13 cellular contexts compared by ENCODE assay signal in the genomic region with DNA sequence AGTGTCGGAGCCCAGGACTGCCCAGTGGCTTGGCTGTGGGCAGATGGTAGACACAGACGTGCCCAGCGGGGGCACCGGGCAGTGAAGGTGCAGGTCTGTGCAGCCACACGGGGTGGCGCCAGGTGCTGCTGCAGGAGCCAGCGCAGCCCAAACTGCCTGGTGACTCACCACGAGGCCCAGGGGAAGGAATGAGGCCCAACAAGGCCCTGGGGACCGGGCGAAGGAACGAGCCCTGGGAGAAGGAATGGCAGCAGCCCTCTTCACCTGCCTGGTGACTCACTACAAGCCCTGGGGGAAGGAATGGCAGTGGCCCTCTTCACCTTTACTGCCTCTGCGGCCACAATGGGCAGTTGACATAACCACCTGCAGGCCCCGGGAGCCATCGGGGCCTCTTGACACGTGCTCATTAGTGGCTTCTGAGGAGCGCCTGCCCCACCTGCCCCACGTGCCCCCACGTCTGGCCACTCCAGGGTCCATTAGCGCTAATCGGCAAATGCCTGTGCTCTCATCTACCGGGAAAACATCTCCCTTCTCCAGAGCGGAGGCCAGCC. TPM values are rescaled to one million over a fixed set of nuclear protein-coding genes. Genes with fewer than 3 reads are reported as not detected.
A peak's percentile ranks its signal among the peaks of the same experiment; 100 is the strongest.
DNase-seq lines count a peak whose midpoint lies in the region; ATAC-seq and TF ChIP-seq lines count a peak whose summit lies in the region.
"Had no signal": no experiment of that assay in that cellular context is flagged by ENCODE, and none has a peak within 500 bp of the region (broad histone marks: within the 10 kb centered on the region; RNA-seq: fewer than 3 reads in every experiment).

No MANE protein-coding gene starts in this region.

- H3K9ac ChIP-seq in PC-3 (ENCODE audit: low read length): no peak overlapping the region

- intact Hi-C loops in PC-3 (cut with micrococcal nuclease) (no loop called here), left lung (cut with DNase I) (no loop called here)

- no peaks in the 10 kb centered on the region for H3K36me3 ChIP-seq in GM23338 (ENCODE audit: insufficient read depth)
- peaks cover 5% of the 10 kb centered on the region; the same call in 1 of the 2 replicates for H3K36me3 ChIP-seq in PC-3 (ENCODE audit: low read depth, low read length)
- H3K36me3 ChIP-seq in left lung: peaks cover 0 to 89% of the 10 kb centered on the region in 2 donors

- no peaks in the 10 kb centered on the region for H3K4me1 ChIP-seq in GM23338 (ENCODE audit: insufficient read depth)
- H3K4me1 ChIP-seq in PC-3 (ENCODE audit: insufficient read depth, low read length): peaks cover 9% of the 10 kb centered on the region; the same call in 1 of the 2 replicates
- no peaks in the 10 kb centered on the region for H3K4me1 ChIP-seq in left lung
- H3K4me1 ChIP-seq: gastroesophageal sphincter had no signal

- no peak overlapping the region for H3K4me2 ChIP-seq in GM23338
- no peak overlapping the region for H3K4me2 ChIP-seq in PC-3 (ENCODE audit: low read length)

- H3K4me1 Mint-ChIP-seq in GM23338: no peaks in the 10 kb centered on the region
- H3K4me1 Mint-ChIP-seq in naive thymus-derived CD8-positive, alpha-beta T cell: peaks cover 0 to 13% (median 1%) of the 10 kb centered on the region in 4 donors

- H3K27ac ChIP-seq in GM23338 (ENCODE audit: low read depth): no peak overlapping the region
- peak overlapping the region; percentile 48 for H3K27ac ChIP-seq in PC-3 (ENCODE audit: low read length)
- H3K27ac ChIP-seq in left lung: no peak overlapping the region
- H3K27ac ChIP-seq: gastroesophageal sphincter had no signal

- H3K9me3 ChIP-seq in PC-3 (ENCODE audit: low read length) (no peaks in the 10 kb centered on the region), left lung (no peaks in the 10 kb centered on the region)
- H3K9me3 ChIP-seq: gastroesophageal sphincter had no signal

- H3K4me3 Mint-ChIP-seq in GM23338: no peak overlapping the region
- H3K4me3 Mint-ChIP-seq in naive thymus-derived CD8-positive, alpha-beta T cell: no peak overlapping the region

- no peaks in the 10 kb centered on the region for H3K27me3 ChIP-seq in GM23338 (ENCODE audit: insufficient read depth)
- no peaks in the 10 kb centered on the region for H3K27me3 ChIP-seq in PC-3 (ENCODE audit: low read length)
- H3K27me3 ChIP-seq in left lung: no peaks in the 10 kb centered on the region
- H3K27me3 ChIP-seq: gastroesophageal sphincter had no signal

- H3K79me2 ChIP-seq in GM23338 (replicated peaks; ENCODE audit: insufficient read depth) (no peaks in the 10 kb centered on the region), PC-3 (ENCODE audit: low read length) (no peaks in the 10 kb centered on the region)

- no peak overlapping the region for H2AFZ ChIP-seq in GM23338
- H2AFZ ChIP-seq in PC-3 (ENCODE audit: low read length): no peak overlapping the region

- no TSS peak for BruUV-seq in PC-3 (replicated peaks; lab: Mats Ljungman, UMichigan)

- TF ChIP-seq CTCF in GM23338 (conservative IDR thresholded peaks at IDR 0.05; ENCODE audit: low read depth in 2 of 2): peak; percentile 9 to 40; a peak in 2 of 4 replicates
- peak; percentile 67 for TF ChIP-seq CTCF in PC-3 (conservative IDR thresholded peaks at IDR 0.05; ENCODE audit: low read depth, low read length)
- TF ChIP-seq CTCF in left lung (IDR thresholded peaks at IDR 0.05): no peak

- H3K9me2 ChIP-seq in GM23338 (ENCODE audit: insufficient read depth) (no peaks in the 10 kb centered on the region), PC-3 (replicated peaks; ENCODE audit: low read length) (no peaks in the 10 kb centered on the region)

- CTCF ChIA-PET in PC-3 (lab: Charles Lee): interaction anchor here (0.7 kb wide), 1 partner anchor 119 kb away, joined by 4 read pairs; no protein-coding TSS in a partner anchor

- H4K20me1 ChIP-seq in GM23338 (replicated peaks; ENCODE audit: insufficient read depth) (peaks cover 4% of the 10 kb centered on the region; the same call in 1 of the 2 replicates), PC-3 (ENCODE audit: low read length) (no peaks in the 10 kb centered on the region)

- peaks cover 2% of the 10 kb centered on the region for H3K27me3 Mint-ChIP-seq in GM23338 (ENCODE audit: insufficient read depth, low read depth, poor library complexity)
- no peaks in the 10 kb centered on the region for H3K27me3 Mint-ChIP-seq in naive thymus-derived CD8-positive, alpha-beta T cell
- H3K27me3 Mint-ChIP-seq: progenitor cell of endocrine pancreas had no signal

- no peaks in the 10 kb centered on the region for H3F3A ChIP-seq in GM23338 (replicated peaks; ENCODE audit: low read depth)
- no peaks in the 10 kb centered on the region for H3F3A ChIP-seq in PC-3 (ENCODE audit: low read length, unreplicated experiment)

- peak; percentile 52 for ATAC-seq in GM23338
- ATAC-seq in PC-3: peak; percentile 98
- peak; percentile 93 for ATAC-seq in left lung
- ATAC-seq in naive thymus-derived CD8-positive, alpha-beta T cell: no peak
- ATAC-seq: gastroesophageal sphincter had no signal

- H3K9me3 Mint-ChIP-seq in GM23338: no peaks in the 10 kb centered on the region; the same call in 2 of the 3 replicates
- no peaks in the 10 kb centered on the region for H3K9me3 Mint-ChIP-seq in naive thymus-derived CD8-positive, alpha-beta T cell

- no peak overlapping the region for H3K27ac Mint-ChIP-seq in GM23338
- H3K27ac Mint-ChIP-seq in naive thymus-derived CD8-positive, alpha-beta T cell: peak overlapping the region in 1 of 10 donors; percentile 47
- H3K27ac Mint-ChIP-seq: progenitor cell of endocrine pancreas had no signal

- no peak for DNase-seq in GM23338 (ENCODE audit: low spot score)
- DNase-seq in PC-3: peak; percentile 91
- peak in 1 of 2 donors; percentile 77 for DNase-seq in left lung
- no peak for DNase-seq in RKO (ENCODE audit: low spot score)
- no peak for DNase-seq in stimulated activated CD4-positive, alpha-beta T cell treated with anti-CD3 and anti-CD28 coated beads, Interleukin-1b, Interleukin-23, amount 100 ng/mL, for 48 hours
- no peak for DNase-seq in naive thymus-derived CD8-positive, alpha-beta T cell
- DNase-seq: cortex of kidney; NCI-H1105 treated with DMSO at 0.1 percent for 48 hours; NK-92 treated with Interleukin-12 subunit alpha and Interleukin-12 subunit beta, amount 100 ng/mL, for 24 hours; T-helper 1 cell had no signal

- H3K36me3 Mint-ChIP-seq in GM23338 (ENCODE audit: low read depth): peaks cover 32% of the 10 kb centered on the region; the same call in 2 of the 3 replicates
- H3K36me3 Mint-ChIP-seq in naive thymus-derived CD8-positive, alpha-beta T cell: peaks cover 0 to 32% (median 2%) of the 10 kb centered on the region in 3 donors

- no peak overlapping the region for H3K4me3 ChIP-seq in GM23338
- H3K4me3 ChIP-seq in PC-3 (ENCODE audit: low read length): no peak overlapping the region
- no peak overlapping the region for H3K4me3 ChIP-seq in left lung
- H3K4me3 ChIP-seq: gastroesophageal sphincter had no signal

- POLR2A ChIA-PET in PC-3 (lab: Charles Lee; ENCODE audit: unreplicated experiment): no interaction called here
- POLR2A ChIA-PET in naive thymus-derived CD8-positive, alpha-beta T cell (lab: Charles Lee): interaction anchor here (1.4 to 2.1 kb wide), 2 partner anchors 9 to 21 kb away, joined by 4 to 12 read pairs; a partner anchor contains a TSS

TF ChIP-seq in GM23338, 12 proteins besides CTCF, POLR2A, EP300 and RAD21 (continues in another document):
- TF ChIP-seq ZNF114 (CRISPR knock-in tag; IDR thresholded peaks at IDR 0.05) (no peak), ZNF331 (CRISPR knock-in tag; IDR thresholded peaks at IDR 0.05; ENCODE audit: low read depth) (no peak), NANOG (IDR thresholded peaks at IDR 0.05; ENCODE audit: borderline replicate concordance) (no peak), CREB1 (CRISPR knock-in tag; IDR thresholded peaks at IDR 0.05; ENCODE audit: low read depth) (no peak)
- TF ChIP-seq, protein P1, sequence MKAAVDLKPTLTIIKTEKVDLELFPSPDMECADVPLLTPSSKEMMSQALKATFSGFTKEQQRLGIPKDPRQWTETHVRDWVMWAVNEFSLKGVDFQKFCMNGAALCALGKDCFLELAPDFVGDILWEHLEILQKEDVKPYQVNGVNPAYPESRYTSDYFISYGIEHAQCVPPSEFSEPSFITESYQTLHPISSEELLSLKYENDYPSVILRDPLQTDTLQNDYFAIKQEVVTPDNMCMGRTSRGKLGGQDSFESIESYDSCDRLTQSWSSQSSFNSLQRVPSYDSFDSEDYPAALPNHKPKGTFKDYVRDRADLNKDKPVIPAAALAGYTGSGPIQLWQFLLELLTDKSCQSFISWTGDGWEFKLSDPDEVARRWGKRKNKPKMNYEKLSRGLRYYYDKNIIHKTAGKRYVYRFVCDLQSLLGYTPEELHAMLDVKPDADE (IDR thresholded peaks at IDR 0.05): no peak

RNA-seq across cellular contexts. Expression of a gene that starts 9.3 kb away (rescaled TPM):
- total RNA-seq in GM23338 (2014; rRNA removed; shearing (Covaris generic)): 62.3 and 73.6 TPM in 2 replicates
- polyA plus RNA-seq in GM23338 (2016; fragmentation: Nextera tagmentation; extraction: Ambion mirVana): 52.7 and 58.7 TPM in 2 replicates
- 25.9 and 41.6 TPM in 2 replicates for total RNA-seq in PC-3 (2014; rRNA removed)
- 10 to 100 TPM; 51.7 to 55.8 TPM for total RNA-seq in left lung
- 10 to 100 TPM; 65.9 to 68.8 TPM for total RNA-seq in naive thymus-derived CD8-positive, alpha-beta T cell
- 100 to 1,000 TPM in 1 of 3 donors, 10 to 100 TPM in 2; 54.3 to 117 (median 72.4) TPM for polyA plus RNA-seq in naive thymus-derived CD8-positive, alpha-beta T cell

RNA-seq across cellular contexts. Expression of a gene that starts 9.5 kb away (rescaled TPM):
- not detected in 2 replicates for total RNA-seq in GM23338 (2014; rRNA removed; shearing (Covaris generic))
- polyA plus RNA-seq in GM23338 (2016; fragmentation: Nextera tagmentation; extraction: Ambion mirVana): not detected in 2 replicates
- total RNA-seq in PC-3 (2014; rRNA removed) (not detected in 2 replicates), left lung (not detected)
- not detected for total RNA-seq in naive thymus-derived CD8-positive, alpha-beta T cell
- not detected for polyA plus RNA-seq in naive thymus-derived CD8-positive, alpha-beta T cell
- total RNA-seq: activated CD8-positive, alpha-beta memory T cell treated with anti-CD3 and anti-CD28 coated beads for 36 hours; gastroesophageal sphincter; progenitor cell of endocrine pancreas had no signal

RNA-seq across cellular contexts. Expression of a gene that starts 24.3 kb away (rescaled TPM):
- 0.90 and 3.5 TPM in 2 replicates for total RNA-seq in GM23338 (2014; rRNA removed; shearing (Covaris generic))
- 3.4 and 4.7 TPM in 2 replicates for polyA plus RNA-seq in GM23338 (2016; fragmentation: Nextera tagmentation; extraction: Ambion mirVana)
- total RNA-seq in PC-3 (2014; rRNA removed): 22.4 and 38.0 TPM in 2 replicates
- total RNA-seq in left lung: 10 to 100 TPM; 78.0 to 85.3 TPM
- total RNA-seq in naive thymus-derived CD8-positive, alpha-beta T cell: 1 to 10 TPM; 2.4 to 3.9 TPM
- 1 to 10 TPM; 3.6 to 10.0 (median 4.3) TPM for polyA plus RNA-seq in naive thymus-derived CD8-positive, alpha-beta T cell

RNA-seq across cellular contexts. Expression of a gene that starts 29.3 kb away (rescaled TPM):
- 87.1 and 87.8 TPM in 2 replicates for total RNA-seq in GM23338 (2014; rRNA removed; shearing (Covaris generic))
- polyA plus RNA-seq in GM23338 (2016; fragmentation: Nextera tagmentation; extraction: Ambion mirVana): 76.5 and 87.4 TPM in 2 replicates
- 34.0 and 44.9 TPM in 2 replicates for total RNA-seq in PC-3 (2014; rRNA removed)
- 10 to 100 TPM; 46.1 to 66.3 TPM for total RNA-seq in left lung
- total RNA-seq in naive thymus-derived CD8-positive, alpha-beta T cell: 100 to 1,000 TPM; 179 to 184 TPM
- 100 to 1,000 TPM; 137 to 238 (median 182) TPM for polyA plus RNA-seq in naive thymus-derived CD8-positive, alpha-beta T cell

RNA-seq across cellular contexts. Expression of a gene that starts 31.6 kb away (rescaled TPM):
- not detected in 2 replicates for total RNA-seq in GM23338 (2014; rRNA removed; shearing (Covaris generic))
- polyA plus RNA-seq in GM23338 (2016; fragmentation: Nextera tagmentation; extraction: Ambion mirVana): not detected in 2 replicates
- total RNA-seq in PC-3 (2014; rRNA removed) (not detected in 2 replicates), left lung (1 to 10 TPM in 1 of 2 donors, under 1 TPM in 1; 0.89 to 1.3 TPM)
- total RNA-seq in naive thymus-derived CD8-positive, alpha-beta T cell: not detected
- not detected for polyA plus RNA-seq in naive thymus-derived CD8-positive, alpha-beta T cell
- total RNA-seq: activated CD8-positive, alpha-beta memory T cell treated with anti-CD3 and anti-CD28 coated beads for 36 hours; progenitor cell of endocrine pancreas had no signal

Comparison
In these comparisons a context has a peak if more than half of its experiments do, and no peak if none do; other contexts are left out.
1. ATAC-seq: peak in GM23338 (single experiment), PC-3 (single experiment) and left lung (single experiment); none in naive thymus-derived CD8-positive, alpha-beta T cell (0 of 2).
2. CTCF ChIP-seq: peak in GM23338 (2 of 2) and PC-3 (single experiment); none in left lung (0 of 2).